ENCODE assay signal across 7 cellular contexts in genomic region chr7:149873968-149874643, GRCh38. TPM values are rescaled to one million over a fixed set of nuclear protein-coding genes. Genes with fewer than 3 reads are reported as not detected.
DNase-seq lines count a peak whose midpoint lies in the region; ATAC-seq and TF ChIP-seq lines count a peak whose summit lies in the region.

ATP6V0E2 (plus strand) TSS chr7:149873969; CDS start chr7:149874066, 97 bp downstream.

- no peak within 1 kb of the TSS for H2BK5ac ChIP-seq in neuronal stem cell (ENCODE audit: low read length)

- H3K4me3 ChIP-seq in esophagus (ENCODE audit: low read depth in 1 of 2, low read length in 2 of 2) = peak within 1 kb of the TSS; percentile 61 to 70
- H3K4me3 ChIP-seq in neuronal stem cell (ENCODE audit: low read length in 2 of 2) = peak within 1 kb of the TSS; percentile 71 to 93

- H3K23ac ChIP-seq in neuronal stem cell (ENCODE audit: low read depth, low read length, poor library complexity) = peak within 1 kb of the TSS; percentile 95

- H3K27ac ChIP-seq in RWPE1 = peak within 1 kb of the TSS; percentile 75
- peak within 1 kb of the TSS; percentile 82 to 86 for H3K27ac ChIP-seq in esophagus (ENCODE audit: low read depth in 2 of 2, low read length in 1 of 2)
- peak within 1 kb of the TSS; percentile 64 for H3K27ac ChIP-seq in neuronal stem cell (replicated peaks; ENCODE audit: low read length)

- 7 to 8% methylated on average over 46 of the region's 46 CpGs for WGBS in esophagus, 2 donors
- no CpG with 5 or more reads among the region's 46 CpGs for WGBS in neuronal stem cell (ENCODE audit: extremely low coverage in 2 of 2, insufficient read length in 2 of 2, insufficient replicate concordance in 1 of 2), 2 donors

- H3K36me3 ChIP-seq in esophagus (ENCODE audit: control insufficient read depth in 2 of 2, insufficient read depth in 2 of 2, low read length in 1 of 2) = no peaks in the 10 kb centered on the region
- peaks cover 0 to 32% of the 10 kb centered on the region in 2 donors for H3K36me3 ChIP-seq in neuronal stem cell (replicated peaks in 1 of 2; ENCODE audit: control insufficient read depth in 2 of 2, insufficient read depth in 2 of 2, low read length in 2 of 2)

- H3K4me2 ChIP-seq in neuronal stem cell (ENCODE audit: insufficient read depth, low read length, poor library complexity, severe bottlenecking) = peak within 1 kb of the TSS; percentile 90

- H3K18ac ChIP-seq in neuronal stem cell (ENCODE audit: low read length) = peak within 1 kb of the TSS; percentile 94

- H3K4me1 ChIP-seq in esophagus (ENCODE audit: control insufficient read depth in 2 of 2, insufficient read depth in 2 of 2, low read length in 1 of 2) (peaks cover 0 to 2% of the 10 kb centered on the region in 2 donors), neuronal stem cell (ENCODE audit: control insufficient read depth in 2 of 2, insufficient read depth in 1 of 2, low read depth in 1 of 2, low read length in 2 of 2) (peaks cover 7 to 9% of the 10 kb centered on the region in 2 donors)

- no peak within 1 kb of the TSS for H4K91ac ChIP-seq in neuronal stem cell (ENCODE audit: low read depth, low read length, poor library complexity)

- no peak within 1 kb of the TSS for H2AK5ac ChIP-seq in neuronal stem cell (ENCODE audit: low read depth, low read length)

- H3K4ac ChIP-seq in neuronal stem cell (ENCODE audit: low read length) = no peak within 1 kb of the TSS

- DNase-seq in RWPE1 (ENCODE audit: low spot score) = no peak
- no peak for DNase-seq in neuronal stem cell (ENCODE audit: low spot score)
- no peak for DNase-seq in islet precursor cell
- no peak for DNase-seq in SW 1271 (lab: John Stamatoyannopoulos, UW)

- H3K27me3 ChIP-seq in esophagus (ENCODE audit: control insufficient read depth in 1 of 2, insufficient read depth in 2 of 2, low read length in 2 of 2) (no peaks in the 10 kb centered on the region), neuronal stem cell (ENCODE audit: control insufficient read depth in 3 of 3, insufficient read depth in 3 of 3, low read depth in 1 of 3, low read length in 3 of 3) (peaks cover 0 to 3% (median 0%) of the 10 kb centered on the region in 3 experiments)

- peak within 1 kb of the TSS; percentile 87 for H3K9ac ChIP-seq in neuronal stem cell (ENCODE audit: low read depth, low read length, poor library complexity)

- H3K9me3 ChIP-seq in esophagus (ENCODE audit: control insufficient read depth in 2 of 2, insufficient read depth in 1 of 2, low read depth in 1 of 2, low read length in 1 of 2) (no peaks in the 10 kb centered on the region), neuronal stem cell (replicated peaks in 1 of 2; ENCODE audit: control insufficient read depth in 2 of 2, insufficient read depth in 1 of 2, low read depth in 1 of 2, low read length in 2 of 2) (no peaks in the 10 kb centered on the region)

- peak; percentile 34 for ATAC-seq in GM18867 (IDR thresholded peaks at IDR 0.05; ENCODE audit: unreplicated experiment)
- peak; percentile 22 for ATAC-seq in HG02610 (IDR thresholded peaks at IDR 0.05; ENCODE audit: unreplicated experiment)

- no peak within 1 kb of the TSS for H3K14ac ChIP-seq in neuronal stem cell (ENCODE audit: low read length)

- TF ChIP-seq CTCF in RWPE1 (conservative IDR thresholded peaks at IDR 0.05; ENCODE audit: low read depth) = no peak

- CTCF ChIA-PET in RWPE1 (lab: Yijun Ruan, JAX) = no interaction called here

- peak within 1 kb of the TSS; percentile 90 for H2BK120ac ChIP-seq in neuronal stem cell (ENCODE audit: low read depth, low read length)

- H2AFZ ChIP-seq in neuronal stem cell (ENCODE audit: low read length) = peak within 1 kb of the TSS; percentile 97

- H3K79me1 ChIP-seq in neuronal stem cell (ENCODE audit: low read depth, low read length) = peaks cover 2% of the 10 kb centered on the region

- H2BK12ac ChIP-seq in neuronal stem cell (ENCODE audit: low read length) = no peak within 1 kb of the TSS

- H2BK15ac ChIP-seq in neuronal stem cell (ENCODE audit: low read length) = peak within 1 kb of the TSS; percentile 70

- H4K8ac ChIP-seq in neuronal stem cell (ENCODE audit: low read depth, low read length) = peak within 1 kb of the TSS; percentile 49

- POLR2A ChIA-PET in RWPE1 (lab: Yijun Ruan, JAX; ENCODE audit: low non-redundant PET) = no interaction called here

RNA-seq across cellular contexts. Expression of gene ATP6V0E2, which starts in this region (rescaled TPM):
- 1 to 10 TPM; 5.3 to 9.8 TPM for polyA plus RNA-seq in esophagus
- polyA plus RNA-seq in neuronal stem cell (2013, experiment 1 of 2) = 63.8 TPM
- polyA plus RNA-seq in neuronal stem cell (2013, experiment 2 of 2) = 60.2 TPM
